In the genomic region with DNA sequence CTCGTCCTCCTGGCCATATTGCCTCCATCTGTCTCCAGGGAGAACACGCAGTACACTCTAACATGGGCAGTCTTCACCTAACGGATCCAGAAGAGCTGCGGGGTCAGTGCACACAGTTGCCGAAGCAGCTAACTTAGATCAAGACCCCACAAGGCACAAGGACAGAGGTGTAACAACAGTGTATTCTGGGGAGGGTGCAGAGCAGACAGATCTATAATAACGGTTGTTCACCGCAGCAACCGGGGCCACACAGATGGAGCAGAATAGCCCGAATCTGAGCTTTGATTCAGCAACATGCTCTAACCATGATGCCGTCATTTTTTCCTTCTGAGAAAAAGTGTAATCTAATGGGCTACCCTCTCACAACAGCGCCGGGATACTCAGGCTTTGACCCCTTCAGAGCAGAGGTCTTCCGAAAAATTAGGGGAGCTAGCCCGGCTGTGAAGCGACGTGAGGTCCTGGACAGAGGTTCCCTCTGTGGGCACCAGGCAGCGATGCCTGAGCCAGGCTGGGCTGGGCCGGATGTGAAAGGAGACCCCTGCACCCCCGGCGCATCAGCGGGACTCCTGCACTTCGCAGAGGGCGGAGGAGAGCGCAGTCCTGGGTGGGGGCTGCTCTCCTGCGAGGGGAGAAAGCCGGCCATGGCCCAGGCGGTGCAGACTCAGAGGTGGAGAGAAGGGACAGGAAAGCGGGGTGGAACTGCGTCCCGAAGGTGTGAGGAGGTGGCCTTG, we compare ENCODE assay signal across 8 cellular contexts. TPM values are rescaled to one million over a fixed set of nuclear protein-coding genes. Genes with fewer than 3 reads are reported as not detected.
DNase-seq lines count a peak whose midpoint lies in the region; ATAC-seq and TF ChIP-seq lines count a peak whose summit lies in the region.

No MANE protein-coding gene starts in this region.

- peaks cover 0 to 49% (median 6%) of the 10 kb centered on the region in 3 donors for H3K4me1 ChIP-seq in gastroesophageal sphincter
- H3K4me1 ChIP-seq in vagina = peaks cover 22% of the 10 kb centered on the region

- H3K36me3 ChIP-seq in gastroesophageal sphincter (no peaks in the 10 kb centered on the region), vagina (no peaks in the 10 kb centered on the region)

- TF ChIP-seq POLR2A in gastroesophageal sphincter (IDR thresholded peaks at IDR 0.05) (no peak), vagina (IDR thresholded peaks at IDR 0.05) (no peak)

- H3K9me3 Mint-ChIP-seq in CD4-positive, alpha-beta T cell = no peaks in the 10 kb centered on the region
- H3K9me3 Mint-ChIP-seq in activated T-helper 2 cell treated with anti-CD3 and anti-CD28 coated beads, Interferon-gamma antibody, Interleukin-2, Interleukin-4, amounts not matched to agents 10 μg/mL and 5 μg/mL and 100 μg/mL, durations not matched to agents 14 hours and 24 hours and 36 hours = no peaks in the 10 kb centered on the region

- 0 to 4% methylated on average over 8 to 17 of the region's 30 CpGs for WGBS in gastroesophageal sphincter (ENCODE audit: low coverage in 1 of 2), 2 donors

- H3K27ac ChIP-seq in CD4-positive, alpha-beta T cell (ENCODE audit: low read depth, low read length) = peak overlapping the region; percentile 37
- peak overlapping the region; percentile 75 to 98 (median 92) for H3K27ac ChIP-seq in gastroesophageal sphincter
- H3K27ac ChIP-seq in vagina = peak overlapping the region; percentile 91

- no peaks in the 10 kb centered on the region for H3K9me3 ChIP-seq in CD4-positive, alpha-beta T cell (ENCODE audit: control insufficient read depth, low read length)
- no peaks in the 10 kb centered on the region for H3K9me3 ChIP-seq in gastroesophageal sphincter
- H3K9me3 ChIP-seq in vagina = no peaks in the 10 kb centered on the region

- intact Hi-C loops in CD4-positive, alpha-beta T cell (cut with DNase I, micrococcal nuclease) = loop anchor here (1.0 kb wide), 3 partner anchors 53 to 57 kb away; partner anchors contain the start of gene BCL9 (in 1 of the 2)
- intact Hi-C loops in activated T-helper 2 cell treated with anti-CD3 and anti-CD28 coated beads, Interferon-gamma antibody, Interleukin-2, Interleukin-4, amounts not matched to agents 10 μg/mL and 5 μg/mL and 100 μg/mL, durations not matched to agents 14 hours and 24 hours and 36 hours (cut with micrococcal nuclease) = loop anchor here (1.0 to 5.0 kb wide), 5 partner anchors 18 to 70 kb away; no protein-coding TSS in a partner anchor
- intact Hi-C loops in vagina (cut with DNase I) = no loop called here

- no peak for TF ChIP-seq CTCF in CD4-positive, alpha-beta T cell (IDR thresholded peaks at IDR 0.05)
- TF ChIP-seq CTCF in gastroesophageal sphincter (IDR thresholded peaks at IDR 0.05) (no peak), vagina (IDR thresholded peaks at IDR 0.05) (no peak)

- no peaks in the 10 kb centered on the region for H3K36me3 Mint-ChIP-seq in CD4-positive, alpha-beta T cell (ENCODE audit: low read depth)
- H3K36me3 Mint-ChIP-seq in activated T-helper 2 cell treated with anti-CD3 and anti-CD28 coated beads, Interferon-gamma antibody, Interleukin-2, Interleukin-4, amounts not matched to agents 10 μg/mL and 5 μg/mL and 100 μg/mL, durations not matched to agents 14 hours and 24 hours and 36 hours (ENCODE audit: low read depth) = peaks cover 11% of the 10 kb centered on the region

- peak overlapping the region; percentile 86 for H3K27ac Mint-ChIP-seq in CD4-positive, alpha-beta T cell
- peak overlapping the region; percentile 81 for H3K27ac Mint-ChIP-seq in activated T-helper 2 cell treated with anti-CD3 and anti-CD28 coated beads, Interferon-gamma antibody, Interleukin-2, Interleukin-4, amounts not matched to agents 10 μg/mL and 5 μg/mL and 100 μg/mL, durations not matched to agents 14 hours and 24 hours and 36 hours

- no peak for TF ChIP-seq EP300 in gastroesophageal sphincter (IDR thresholded peaks at IDR 0.05)

- peaks cover 31% of the 10 kb centered on the region for H3K4me1 Mint-ChIP-seq in CD4-positive, alpha-beta T cell (ENCODE audit: low read depth)
- peaks cover 33% of the 10 kb centered on the region for H3K4me1 Mint-ChIP-seq in activated T-helper 2 cell treated with anti-CD3 and anti-CD28 coated beads, Interferon-gamma antibody, Interleukin-2, Interleukin-4, amounts not matched to agents 10 μg/mL and 5 μg/mL and 100 μg/mL, durations not matched to agents 14 hours and 24 hours and 36 hours (ENCODE audit: low read depth)

- POLR2A ChIA-PET in CD4-positive, alpha-beta T cell (lab: Charles Lee) = interaction anchor here (0.6 to 7.5 kb wide), 18 partner anchors 10 to 787 kb away, joined by 3 to 194 read pairs (median 4); partner anchors contain the start of genes ACP6 and BCL9

- peak; percentile 6 for ATAC-seq in CD4-positive, alpha-beta T cell (ENCODE audit: poor library complexity)
- peak; percentile 25 for ATAC-seq in GM21723 (IDR thresholded peaks at IDR 0.05; ENCODE audit: unreplicated experiment)
- ATAC-seq in gastroesophageal sphincter = peak; percentile 11

- H3K27me3 ChIP-seq in CD4-positive, alpha-beta T cell (ENCODE audit: control insufficient read depth, insufficient read depth, low read length) = no peaks in the 10 kb centered on the region
- H3K27me3 ChIP-seq in gastroesophageal sphincter = no peaks in the 10 kb centered on the region
- H3K27me3 ChIP-seq in vagina = no peaks in the 10 kb centered on the region

- H3K27me3 Mint-ChIP-seq in CD4-positive, alpha-beta T cell = no peaks in the 10 kb centered on the region
- peaks cover 8% of the 10 kb centered on the region for H3K27me3 Mint-ChIP-seq in activated T-helper 2 cell treated with anti-CD3 and anti-CD28 coated beads, Interferon-gamma antibody, Interleukin-2, Interleukin-4, amounts not matched to agents 10 μg/mL and 5 μg/mL and 100 μg/mL, durations not matched to agents 14 hours and 24 hours and 36 hours (ENCODE audit: low read depth)

- CTCF ChIA-PET in CD4-positive, alpha-beta T cell (lab: Charles Lee) = interaction anchor here (0.8 to 1.8 kb wide), 5 partner anchors 19 to 83 kb away, joined by 3 to 13 read pairs (median 6); partner anchors contain the start of gene BCL9

- H3K4me3 Mint-ChIP-seq in CD4-positive, alpha-beta T cell = peak overlapping the region; percentile 93
- peak overlapping the region; percentile 92 for H3K4me3 Mint-ChIP-seq in activated T-helper 2 cell treated with anti-CD3 and anti-CD28 coated beads, Interferon-gamma antibody, Interleukin-2, Interleukin-4, amounts not matched to agents 10 μg/mL and 5 μg/mL and 100 μg/mL, durations not matched to agents 14 hours and 24 hours and 36 hours (ENCODE audit: low read depth)

- peak overlapping the region; percentile 49 to 79 for H3K4me3 ChIP-seq in gastroesophageal sphincter
- peak overlapping the region; percentile 71 to 89 for H3K4me3 ChIP-seq in vagina

- peak in 8 of 10 experiments; percentile 5 to 54 (median 20) for DNase-seq in CD4-positive, alpha-beta T cell
- peak; percentile 46 for DNase-seq in NCI-H2227 treated with DMSO at 0.1 percent for 48 hours (lab: John Stamatoyannopoulos, UW)
- peak; percentile 36 for DNase-seq in activated T-helper 2 cell treated with anti-CD3 and anti-CD28 coated beads, Interferon-gamma antibody, Interleukin-2, Interleukin-4, amounts not matched to agents 10 μg/mL and 5 μg/mL and 100 μg/mL, durations not matched to agents 14 hours and 24 hours and 36 hours (ENCODE audit: low spot score)
- peak; percentile 32 for DNase-seq in occipital lobe (lab: John Stamatoyannopoulos, UW)
- peak in 1 of 2 donors; percentile 89 for DNase-seq in vagina (ENCODE audit: extremely low spot score in 2 of 2)
- no peak for DNase-seq in NCI-H510A treated with DMSO at 0.1 percent for 48 hours (lab: John Stamatoyannopoulos, UW)

RNA-seq across cellular contexts. Expression of gene BCL9, which starts 57.5 kb away (rescaled TPM):
- 1 to 10 TPM; 9.2 TPM for total RNA-seq in CD4-positive, alpha-beta T cell
- total RNA-seq in activated T-helper 2 cell treated with anti-CD3 and anti-CD28 coated beads, Interferon-gamma antibody, Interleukin-2, Interleukin-4, amounts not matched to agents 10 μg/mL and 5 μg/mL and 100 μg/mL, durations not matched to agents 14 hours and 24 hours and 36 hours = 26.6 and 29.7 TPM in 2 replicates
- total RNA-seq in gastroesophageal sphincter (10 to 100 TPM; 21.4 to 53.0 (median 30.5) TPM), occipital lobe (14.7 TPM), vagina (16.5 TPM)

Comparison
In these comparisons a context has a peak if more than half of its experiments do, and no peak if none do; other contexts are left out.
1. H3K27ac ChIP-seq: peak in every context shown above with its lines; median percentile 92 in gastroesophageal sphincter; 91 in vagina; 37 in CD4-positive, alpha-beta T cell.